ENCODE assay signal across 16 cellular contexts in genomic region chr18:38427234-38427633, GRCh38.
DNase-seq lines count a peak whose midpoint lies in the region; ATAC-seq and TF ChIP-seq lines count a peak whose summit lies in the region.
"Had no signal": no experiment of that assay in that cellular context is flagged by ENCODE, and none has a peak within 500 bp of the region (broad histone marks: within the 10 kb centered on the region; RNA-seq: fewer than 3 reads in every experiment).

No MANE protein-coding gene starts in this region.

- H3K79me2 ChIP-seq in neural cell (replicated peaks; ENCODE audit: insufficient read depth, low read length) = no peaks in the 10 kb centered on the region

- H3K4me2 ChIP-seq in neural cell (ENCODE audit: low read length) = no peak overlapping the region

- peak; percentile 0 to 7 for DNase-seq in NCI-H526 (lab: John Stamatoyannopoulos, UW)
- DNase-seq in NCI-H526 treated with DMSO at 0.1 percent for 48 hours (lab: John Stamatoyannopoulos, UW) = no peak
- DNase-seq in HT1080 (ENCODE audit: low read depth) = peak; percentile 37
- peak; percentile 4 for DNase-seq in NCI-H82 treated with DMSO at 0.1 percent for 48 hours (lab: John Stamatoyannopoulos, UW; ENCODE audit: unreplicated experiment)
- no peak for DNase-seq in iPS-NIHi7 (ENCODE audit: extremely low spot score)
- no peak for DNase-seq in effector memory CD8-positive, alpha-beta T cell
- DNase-seq: DMS79 treated with DMSO at 0.1 percent for 48 hours; HCEC 1CT; MV-4-11; Peyer's patch; stimulated activated CD4-positive, alpha-beta T cell treated with anti-CD3 and anti-CD28 coated beads, Interleukin-4, amount 100 ng/mL, for 24 hours; stimulated activated naive B cell treated with anti-CD40 and anti-IgM and Interleukin-4, amounts not matched to agents 10 μg/mL and 1 μg/mL and 100 μg/mL, for 72 hours; T-helper 17 cell had no signal

- H3K27ac ChIP-seq in neural cell (ENCODE audit: low read length) = peak overlapping the region; percentile 70
- H3K27ac ChIP-seq: Peyer's patch, right atrium auricular region had no signal

- H3K9me3 ChIP-seq in neural cell (ENCODE audit: low read length) = no peaks in the 10 kb centered on the region
- H3K9me3 ChIP-seq: Peyer's patch, right atrium auricular region had no signal

- peak overlapping the region; percentile 18 for H3K9ac ChIP-seq in neural cell (ENCODE audit: low read length)

- H3F3A ChIP-seq in neural cell (ENCODE audit: insufficient read depth, low read length, poor library complexity, severe bottlenecking) = no peaks in the 10 kb centered on the region

- no peak for ATAC-seq in effector memory CD8-positive, alpha-beta T cell (replicated peaks)
- ATAC-seq in HG03460 (IDR thresholded peaks at IDR 0.05; ENCODE audit: unreplicated experiment) = no peak
- ATAC-seq: T-helper 17 cell had no signal

- peaks cover 0 to 13% of the 10 kb centered on the region in 2 donors for H3K9me3 Mint-ChIP-seq in effector memory CD8-positive, alpha-beta T cell
- H3K9me3 Mint-ChIP-seq: stimulated activated naive B cell treated with anti-CD40 and anti-IgM and Interleukin-4, amounts not matched to agents 10 μg/mL and 1 μg/mL and 100 μg/mL, for 72 hours had no signal

- H3K4me3 Mint-ChIP-seq in effector memory CD8-positive, alpha-beta T cell = no peak overlapping the region
- H3K4me3 Mint-ChIP-seq: stimulated activated naive B cell treated with anti-CD40 and anti-IgM and Interleukin-4, amounts not matched to agents 10 μg/mL and 1 μg/mL and 100 μg/mL, for 72 hours; T-helper 17 cell had no signal

- H3K4me1 Mint-ChIP-seq in effector memory CD8-positive, alpha-beta T cell (ENCODE audit: low read depth in 2 of 2) = no peaks in the 10 kb centered on the region
- H3K4me1 Mint-ChIP-seq: stimulated activated naive B cell treated with anti-CD40 and anti-IgM and Interleukin-4, amounts not matched to agents 10 μg/mL and 1 μg/mL and 100 μg/mL, for 72 hours; T-helper 17 cell had no signal

- H4K20me1 ChIP-seq in neural cell (ENCODE audit: insufficient read depth) = no peaks in the 10 kb centered on the region

- peak; percentile 48 for TF ChIP-seq RAD21 in neural cell (conservative IDR thresholded peaks at IDR 0.05)

- no peak overlapping the region for H3K27ac Mint-ChIP-seq in effector memory CD8-positive, alpha-beta T cell
- H3K27ac Mint-ChIP-seq: stimulated activated naive B cell treated with anti-CD40 and anti-IgM and Interleukin-4, amounts not matched to agents 10 μg/mL and 1 μg/mL and 100 μg/mL, for 72 hours; T-helper 17 cell had no signal

- TF ChIP-seq CTCF in neural cell (IDR thresholded peaks at IDR 0.05; ENCODE audit: poor library complexity, severe bottlenecking) = peak; percentile 51

- TF ChIP-seq EP300 in neural cell (conservative IDR thresholded peaks at IDR 0.05; ENCODE audit: poor library complexity, severe bottlenecking) = peak; percentile 44

- H3K4me3 ChIP-seq in neural cell (ENCODE audit: low read length) = no peak overlapping the region
- H3K4me3 ChIP-seq: Peyer's patch, right atrium auricular region had no signal

- no peaks in the 10 kb centered on the region for H3K36me3 Mint-ChIP-seq in effector memory CD8-positive, alpha-beta T cell (ENCODE audit: insufficient read depth)
- H3K36me3 Mint-ChIP-seq: stimulated activated naive B cell treated with anti-CD40 and anti-IgM and Interleukin-4, amounts not matched to agents 10 μg/mL and 1 μg/mL and 100 μg/mL, for 72 hours had no signal

- no peaks in the 10 kb centered on the region for H3K9me2 ChIP-seq in neural cell (ENCODE audit: insufficient read depth, low read length)

- no peak overlapping the region for H2AFZ ChIP-seq in neural cell (ENCODE audit: low read depth, low read length)

- no peaks in the 10 kb centered on the region for H3K27me3 Mint-ChIP-seq in effector memory CD8-positive, alpha-beta T cell
- H3K27me3 Mint-ChIP-seq: stimulated activated naive B cell treated with anti-CD40 and anti-IgM and Interleukin-4, amounts not matched to agents 10 μg/mL and 1 μg/mL and 100 μg/mL, for 72 hours; T-helper 17 cell had no signal

- H3K27me3 ChIP-seq in neural cell (ENCODE audit: insufficient read depth, low read depth, low read length) = no peaks in the 10 kb centered on the region
- H3K27me3 ChIP-seq: Peyer's patch, right atrium auricular region had no signal

- H3K36me3 ChIP-seq in neural cell (ENCODE audit: insufficient read depth, low read length) = no peaks in the 10 kb centered on the region
- H3K36me3 ChIP-seq: Peyer's patch, right atrium auricular region had no signal

TF ChIP-seq in neural cell, 6 proteins besides CTCF, POLR2A, EP300 and RAD21:
- TF ChIP-seq SMC3 (conservative IDR thresholded peaks at IDR 0.05; ENCODE audit: poor library complexity) (peak; percentile 37), REST (IDR thresholded peaks at IDR 0.05; ENCODE audit: borderline replicate concordance) (no peak), POLR2AphosphoS5 (IDR thresholded peaks at IDR 0.05) (peak; percentile 65)

Comparison
In these comparisons a context has a peak if more than half of its experiments do, and no peak if none do; other contexts are left out.
1. DNase-seq: peak in NCI-H526 (2 of 2), HT1080 (single experiment) and NCI-H82 treated with DMSO at 0.1 percent for 48 hours (single experiment); none in NCI-H526 treated with DMSO at 0.1 percent for 48 hours (single experiment), iPS-NIHi7 (single experiment) and effector memory CD8-positive, alpha-beta T cell (0 of 3).